Comparison of ENCODE assay signal across 19 cellular contexts in genomic region chr6:166728884-166729530, GRCh38.
DNase-seq lines count a peak whose midpoint lies in the region; ATAC-seq, FAIRE-seq and TF ChIP-seq lines count a peak whose summit lies in the region.
"Had no signal": no experiment of that assay in that cellular context is flagged by ENCODE, and none has a peak within 500 bp of the region (broad histone marks: within the 10 kb centered on the region; RNA-seq: fewer than 3 reads in every experiment).

No MANE protein-coding gene starts in this region.

- DNase-seq in BE2C (peak; percentile 30), ELF-1 (ENCODE audit: low read depth, low spot score) (peak; percentile 58), SKM-1 (lab: John Stamatoyannopoulos, UW; ENCODE audit: unreplicated experiment) (peak; percentile 15), HepG2 (ENCODE audit: low spot score) (no peak), C1 segment of cervical spinal cord (lab: John Stamatoyannopoulos, UW) (no peak), erythroblast (lab: John Stamatoyannopoulos, UW) (no peak)
- DNase-seq: Caco-2; naive B cell; NCI-H1694 treated with DMSO at 0.1 percent for 48 hours; NCI-H446; SHP77; stimulated activated CD4-positive, alpha-beta T cell treated with anti-CD3 and anti-CD28 coated beads, Interleukin-2, amount 100 ng/mL, for 24 hours; stomach; T-helper 2 cell had no signal

- in situ Hi-C loops in HepG2 (cut with HindIII; ENCODE audit: extremely low pct_ligation_motif_present, low pct_unique_long_range_greater_than_20kb) = no loop called here

- intact Hi-C loops in HepG2 (cut with micrococcal nuclease; ENCODE audit: unreplicated experiment) = no loop called here

- TF ChIP-seq POLR2A in HepG2 (IDR thresholded peaks at IDR 0.05; ENCODE audit: insufficient read depth in 1 of 2, low read depth in 2 of 2, low read length in 2 of 2) (no peak), erythroblast (IDR thresholded peaks at IDR 0.05; ENCODE audit: low read length) (no peak)

- peaks cover 3% of the 10 kb centered on the region for H3K4me1 ChIP-seq in BE2C
- H3K4me1 ChIP-seq in HepG2 (ENCODE audit: insufficient read depth, low read length) = no peaks in the 10 kb centered on the region
- H3K4me1 ChIP-seq: Caco-2, stomach had no signal

- no peak overlapping the region for H3K27ac ChIP-seq in HepG2 (ENCODE audit: extremely low read length, insufficient read depth, low read length)
- H3K27ac ChIP-seq: stomach had no signal

- POLR2A ChIA-PET in HepG2 (lab: Yijun Ruan, JAX) = no interaction called here

- 7% methylated on average over 3 of the region's 7 CpGs for WGBS in HepG2 (ENCODE audit: low lambda C conversion rate)

- CTCF ChIA-PET in HepG2 (lab: Yijun Ruan, JAX; ENCODE audit: low intra/inter-chr PET ratio, low total read pairs) = no interaction called here

- no peak for FAIRE-seq in HepG2 (lab: Jason Lieb, UNC)
- FAIRE-seq: bronchial epithelial cell, endothelial cell of umbilical vein, GM18507, islet of Langerhans had no signal

- H3K27me3 ChIP-seq in BE2C = no peaks in the 10 kb centered on the region
- H3K27me3 ChIP-seq in HepG2 (ENCODE audit: control insufficient read depth in 1 of 2, insufficient read depth in 2 of 2, low read length in 2 of 2) = peaks cover 4 to 76% of the 10 kb centered on the region in 2 experiments; a peak in 4 of 5 replicates
- H3K27me3 ChIP-seq: stomach had no signal

- no peak for TF ChIP-seq RAD21 in HepG2 (CRISPR knock-in tag; IDR thresholded peaks at IDR 0.05)

- H3K9me3 ChIP-seq in BE2C = no peaks in the 10 kb centered on the region
- H3K9me3 ChIP-seq in HepG2 (ENCODE audit: low read length) = no peaks in the 10 kb centered on the region
- H3K9me3 ChIP-seq: Caco-2, stomach had no signal

- H3K36me3 ChIP-seq in BE2C (no peaks in the 10 kb centered on the region), HepG2 (replicated peaks in 1 of 2; ENCODE audit: control insufficient read depth in 1 of 2, insufficient read depth in 2 of 2, low read length in 2 of 2) (no peaks in the 10 kb centered on the region)
- H3K36me3 ChIP-seq: stomach had no signal

- no peaks in the 10 kb centered on the region for H3K79me2 ChIP-seq in HepG2 (ENCODE audit: insufficient read depth, low read length)

- no peak overlapping the region for H2AFZ ChIP-seq in HepG2 (ENCODE audit: low read length)

- BruUV-seq in HepG2 (replicated peaks; lab: Mats Ljungman, UMichigan) = no TSS peak

- H4K20me1 ChIP-seq in HepG2 (ENCODE audit: insufficient read depth, low read length) = no peaks in the 10 kb centered on the region

- TF ChIP-seq CTCF in BE2C (IDR thresholded peaks at IDR 0.05; ENCODE audit: low read depth, low read length) (no peak), HepG2 (CRISPR knock-in tag; IDR thresholded peaks at IDR 0.05) (no peak)

- no peak overlapping the region for H3K4me2 ChIP-seq in HepG2 (ENCODE audit: low read depth, low read length)

- ATAC-seq in HepG2 (peak; percentile 43), GM21360 (IDR thresholded peaks at IDR 0.05; ENCODE audit: unreplicated experiment) (no peak)

- no peak overlapping the region for H3K9ac ChIP-seq in HepG2 (ENCODE audit: insufficient read depth, low read depth, low read length)

- H3K4me3 ChIP-seq in BE2C (ENCODE audit: low read depth, low read length) (no peak overlapping the region), HepG2 (replicated peaks in 1 of 3; ENCODE audit: insufficient read depth in 1 of 3, low read depth in 2 of 3, low read length in 3 of 3) (no peak overlapping the region)
- H3K4me3 ChIP-seq: stomach had no signal

- TF ChIP-seq EP300 in HepG2 (IDR thresholded peaks at IDR 0.05; ENCODE audit: low read depth in 2 of 2, low read length in 2 of 2) (no peak), HepG2 (CRISPR knock-in tag; IDR thresholded peaks at IDR 0.05; ENCODE audit: borderline replicate concordance) (no peak)

TF ChIP-seq in HepG2, 621 proteins besides CTCF, POLR2A, EP300 and RAD21:
- TF ChIP-seq ZNF577 (CRISPR knock-in tag; IDR thresholded peaks at IDR 0.05; ENCODE audit: borderline replicate concordance, low read depth) (no peak), PREB (CRISPR knock-in tag; IDR thresholded peaks at IDR 0.05) (no peak), HMG20A (CRISPR knock-in tag; IDR thresholded peaks at IDR 0.05; ENCODE audit: borderline replicate concordance) (no peak), MXD1 (CRISPR knock-in tag; IDR thresholded peaks at IDR 0.05) (no peak), ZNF841 (CRISPR knock-in tag; IDR thresholded peaks at IDR 0.05; ENCODE audit: borderline replicate concordance) (no peak), CSRNP1 (CRISPR knock-in tag; IDR thresholded peaks at IDR 0.05) (no peak), FOXA1 (IDR thresholded peaks at IDR 0.05) (no peak), FOXA1 (CRISPR knock-in tag; IDR thresholded peaks at IDR 0.05) (no peak), THAP7 (CRISPR knock-in tag; IDR thresholded peaks at IDR 0.05) (no peak)
TF ChIP-seq in HepG2: peak in this region for 0.

Comparison
In these comparisons a context has a peak if more than half of its experiments do, and no peak if none do; other contexts are left out.
1. DNase-seq: peak in BE2C (single experiment), ELF-1 (single experiment) and SKM-1 (single experiment); none in HepG2 (single experiment), C1 segment of cervical spinal cord (0 of 14) and erythroblast (0 of 2).